Comparison of ENCODE assay signal across 1 cellular context in genomic region chr6:133248241-133249001, GRCh38.
A peak's percentile ranks its signal among the peaks of the same experiment; 100 is the strongest.
TF ChIP-seq lines count a peak whose summit lies in the region.

No MANE protein-coding gene starts in this region.

TF ChIP-seq in HEK293, 187 proteins besides CTCF, POLR2A, EP300 and RAD21 (continued from another document and continues in another):
- TF ChIP-seq ZNF140 (tag by site-specific recombination; IDR thresholded peaks at IDR 0.05) (no peak), PATZ1 (tag by site-specific recombination; IDR thresholded peaks at IDR 0.05) (peak; percentile 35; the same call in 1 of the 2 replicates), ZNF335 (tag by site-specific recombination; conservative IDR thresholded peaks at IDR 0.05) (no peak; the same call in 1 of the 2 replicates), AEBP2 (tag by site-specific recombination; IDR thresholded peaks at IDR 0.05; ENCODE audit: borderline replicate concordance) (0 out of 2 replicates have a peak, but pooled peaks have one; percentile 85), ZNF362 (tag by site-specific recombination; IDR thresholded peaks at IDR 0.05) (peak; percentile 97), KLF16 (tag by site-specific recombination; IDR thresholded peaks at IDR 0.05) (peak; percentile 80), BCL6B (tag by site-specific recombination; IDR thresholded peaks at IDR 0.05) (peak; percentile 99), ZNF157 (tag by site-specific recombination; IDR thresholded peaks at IDR 0.05) (no peak), ZNF175 (tag by site-specific recombination; IDR thresholded peaks at IDR 0.05) (no peak), ZNF146 (tag by site-specific recombination; IDR thresholded peaks at IDR 0.05) (peak; percentile 48), SP3 (tag by site-specific recombination; IDR thresholded peaks at IDR 0.05) (peak; percentile 67), ZNF18 (tag by site-specific recombination; IDR thresholded peaks at IDR 0.05) (no peak), ZBTB11 (tag by site-specific recombination; conservative IDR thresholded peaks at IDR 0.05; ENCODE audit: low read depth) (no peak), OVOL3 (tag by site-specific recombination; IDR thresholded peaks at IDR 0.05) (peak; percentile 97), PRDM4 (tag by site-specific recombination; IDR thresholded peaks at IDR 0.05) (peak; percentile 78; the same call in 1 of the 2 replicates), PRDM10 (tag by site-specific recombination; IDR thresholded peaks at IDR 0.05) (peak; percentile 80), ZNF274 (IDR thresholded peaks at IDR 0.05; ENCODE audit: low read length) (no peak), ZNF274 (tag by site-specific recombination; IDR thresholded peaks at IDR 0.05; ENCODE audit: borderline replicate concordance) (no peak), ZNF354C (tag by site-specific recombination; IDR thresholded peaks at IDR 0.05; ENCODE audit: borderline replicate concordance, low read depth) (no peak), ZNF449 (tag by site-specific recombination; IDR thresholded peaks at IDR 0.05) (peak; percentile 27; the same call in 1 of the 2 replicates), ZNF629 (tag by site-specific recombination; IDR thresholded peaks at IDR 0.05) (peak; percentile 99), GFI1B (tag by site-specific recombination; IDR thresholded peaks at IDR 0.05) (peak; percentile 100), IKZF3 (tag by site-specific recombination; IDR thresholded peaks at IDR 0.05) (peak; percentile 70), MYNN (tag by site-specific recombination; IDR thresholded peaks at IDR 0.05; ENCODE audit: borderline replicate concordance) (no peak), KLF8 (tag by site-specific recombination; IDR thresholded peaks at IDR 0.05) (peak; percentile 95), INSM2 (tag by site-specific recombination; IDR thresholded peaks at IDR 0.05) (peak; percentile 98), ZNF221 (tag by site-specific recombination; IDR thresholded peaks at IDR 0.05; ENCODE audit: borderline replicate concordance) (no peak), PRDM6 (tag by site-specific recombination; IDR thresholded peaks at IDR 0.05) (peak; percentile 99), REPIN1 (tag by site-specific recombination; IDR thresholded peaks at IDR 0.05; ENCODE audit: low read depth) (0 out of 2 replicates have a peak, but pooled peaks have one; percentile 35), KLF1 (tag by site-specific recombination; IDR thresholded peaks at IDR 0.05) (peak; percentile 41; the same call in 1 of the 2 replicates)
